1 cellular context compared by ENCODE assay signal in the genomic region with DNA sequence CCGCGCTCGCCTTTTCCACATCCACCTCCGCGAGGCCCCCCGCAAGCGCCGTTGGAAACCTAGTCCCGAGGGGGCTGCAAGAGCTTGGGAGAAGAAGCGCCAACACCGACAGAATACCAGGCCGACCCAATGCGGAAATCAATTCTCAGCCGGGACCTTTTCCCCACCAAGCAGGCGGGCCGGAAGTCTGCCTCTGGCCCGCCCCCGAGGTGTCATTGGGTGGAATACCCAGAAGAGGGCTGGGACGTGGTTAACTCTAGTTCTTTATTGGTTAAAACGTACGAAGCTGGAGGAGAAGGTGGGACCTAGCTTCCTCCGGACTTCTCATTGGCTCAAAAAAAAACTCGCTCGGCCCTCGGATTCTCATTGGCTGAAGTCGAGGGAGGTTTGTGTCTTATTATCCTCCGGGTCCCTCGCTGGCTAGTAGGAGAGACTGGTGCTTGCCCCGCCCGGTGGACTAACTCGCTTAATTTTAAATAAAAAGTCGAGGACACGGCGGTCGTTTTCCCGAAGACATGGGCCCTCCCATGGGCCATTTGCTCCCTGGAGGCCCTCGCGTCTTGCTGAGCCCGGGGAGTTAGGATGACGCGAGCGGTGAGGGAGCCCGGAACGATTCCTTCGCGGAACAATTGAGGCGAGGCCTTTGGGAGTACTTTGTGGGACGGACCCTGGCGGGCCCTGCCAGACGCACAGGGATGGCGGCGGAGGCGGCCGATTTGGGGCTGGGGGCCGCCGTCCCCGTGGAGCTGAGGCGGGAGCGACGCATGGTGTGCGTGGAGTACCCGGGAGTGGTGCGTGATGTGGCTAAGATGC.
TF ChIP-seq lines count a peak whose summit lies in the region.

A gene with protein sequence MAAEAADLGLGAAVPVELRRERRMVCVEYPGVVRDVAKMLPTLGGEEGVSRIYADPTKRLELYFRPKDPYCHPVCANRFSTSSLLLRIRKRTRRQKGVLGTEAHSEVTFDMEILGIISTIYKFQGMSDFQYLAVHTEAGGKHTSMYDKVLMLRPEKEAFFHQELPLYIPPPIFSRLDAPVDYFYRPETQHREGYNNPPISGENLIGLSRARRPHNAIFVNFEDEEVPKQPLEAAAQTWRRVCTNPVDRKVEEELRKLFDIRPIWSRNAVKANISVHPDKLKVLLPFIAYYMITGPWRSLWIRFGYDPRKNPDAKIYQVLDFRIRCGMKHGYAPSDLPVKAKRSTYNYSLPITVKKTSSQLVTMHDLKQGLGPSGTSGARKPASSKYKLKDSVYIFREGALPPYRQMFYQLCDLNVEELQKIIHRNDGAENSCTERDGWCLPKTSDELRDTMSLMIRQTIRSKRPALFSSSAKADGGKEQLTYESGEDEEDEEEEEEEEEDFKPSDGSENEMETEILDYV (plus strand): TSS at position 681 of the 813 bp plus-strand sequence. CDS start 15 bp downstream, at position 696.

TF ChIP-seq in K562, 482 proteins besides CTCF, POLR2A, EP300 and RAD21 (continued from another document and continues in another):
- TF ChIP-seq BCOR (IDR thresholded peaks at IDR 0.05): peak; percentile 38; the same call in 1 of the 2 replicates
- TF ChIP-seq, protein P1, sequence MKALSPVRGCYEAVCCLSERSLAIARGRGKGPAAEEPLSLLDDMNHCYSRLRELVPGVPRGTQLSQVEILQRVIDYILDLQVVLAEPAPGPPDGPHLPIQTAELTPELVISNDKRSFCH (CRISPR knock-in tag; IDR thresholded peaks at IDR 0.05): no peak
- TF ChIP-seq, protein P1 (tag; IDR thresholded peaks at IDR 0.05): peak; percentile 84
- TF ChIP-seq, protein P2, sequence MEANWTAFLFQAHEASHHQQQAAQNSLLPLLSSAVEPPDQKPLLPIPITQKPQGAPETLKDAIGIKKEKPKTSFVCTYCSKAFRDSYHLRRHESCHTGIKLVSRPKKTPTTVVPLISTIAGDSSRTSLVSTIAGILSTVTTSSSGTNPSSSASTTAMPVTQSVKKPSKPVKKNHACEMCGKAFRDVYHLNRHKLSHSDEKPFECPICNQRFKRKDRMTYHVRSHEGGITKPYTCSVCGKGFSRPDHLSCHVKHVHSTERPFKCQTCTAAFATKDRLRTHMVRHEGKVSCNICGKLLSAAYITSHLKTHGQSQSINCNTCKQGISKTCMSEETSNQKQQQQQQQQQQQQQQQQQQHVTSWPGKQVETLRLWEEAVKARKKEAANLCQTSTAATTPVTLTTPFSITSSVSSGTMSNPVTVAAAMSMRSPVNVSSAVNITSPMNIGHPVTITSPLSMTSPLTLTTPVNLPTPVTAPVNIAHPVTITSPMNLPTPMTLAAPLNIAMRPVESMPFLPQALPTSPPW (CRISPR knock-in tag; IDR thresholded peaks at IDR 0.05): peak; percentile 77
- TF ChIP-seq, protein P3, sequence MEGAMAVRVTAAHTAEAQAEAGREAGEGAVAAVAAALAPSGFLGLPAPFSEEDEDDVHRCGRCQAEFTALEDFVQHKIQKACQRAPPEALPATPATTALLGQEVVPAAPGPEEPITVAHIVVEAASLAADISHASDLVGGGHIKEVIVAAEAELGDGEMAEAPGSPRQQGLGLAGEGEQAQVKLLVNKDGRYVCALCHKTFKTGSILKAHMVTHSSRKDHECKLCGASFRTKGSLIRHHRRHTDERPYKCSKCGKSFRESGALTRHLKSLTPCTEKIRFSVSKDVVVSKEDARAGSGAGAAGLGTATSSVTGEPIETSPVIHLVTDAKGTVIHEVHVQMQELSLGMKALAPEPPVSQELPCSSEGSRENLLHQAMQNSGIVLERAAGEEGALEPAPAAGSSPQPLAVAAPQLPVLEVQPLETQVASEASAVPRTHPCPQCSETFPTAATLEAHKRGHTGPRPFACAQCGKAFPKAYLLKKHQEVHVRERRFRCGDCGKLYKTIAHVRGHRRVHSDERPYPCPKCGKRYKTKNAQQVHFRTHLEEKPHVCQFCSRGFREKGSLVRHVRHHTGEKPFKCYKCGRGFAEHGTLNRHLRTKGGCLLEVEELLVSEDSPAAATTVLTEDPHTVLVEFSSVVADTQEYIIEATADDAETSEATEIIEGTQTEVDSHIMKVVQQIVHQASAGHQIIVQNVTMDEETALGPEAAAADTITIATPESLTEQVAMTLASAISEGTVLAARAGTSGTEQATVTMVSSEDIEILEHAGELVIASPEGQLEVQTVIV (CRISPR knock-in tag; IDR thresholded peaks at IDR 0.05; ENCODE audit: borderline replicate concordance): no peak
- TF ChIP-seq ZKSCAN8 (CRISPR knock-in tag; IDR thresholded peaks at IDR 0.05): peak; percentile 56
- TF ChIP-seq ETV1 (tag; conservative IDR thresholded peaks at IDR 0.05; ENCODE audit: low read depth): peak; percentile 67
- TF ChIP-seq GATAD2B (IDR thresholded peaks at IDR 0.05; ENCODE audit: borderline replicate concordance): no peak
- no peak for TF ChIP-seq CEBPG (CRISPR knock-in tag; IDR thresholded peaks at IDR 0.05)
- TF ChIP-seq CEBPG (tag; conservative IDR thresholded peaks at IDR 0.05 in 1 of 2, IDR thresholded peaks at IDR 0.05 in 1 of 2): no peak
- TF ChIP-seq MYNN (IDR thresholded peaks at IDR 0.05): peak; percentile 64; the same call in 1 of the 2 replicates
- TF ChIP-seq MYNN (CRISPR knock-in tag; IDR thresholded peaks at IDR 0.05): no peak
- TF ChIP-seq, protein P4, sequence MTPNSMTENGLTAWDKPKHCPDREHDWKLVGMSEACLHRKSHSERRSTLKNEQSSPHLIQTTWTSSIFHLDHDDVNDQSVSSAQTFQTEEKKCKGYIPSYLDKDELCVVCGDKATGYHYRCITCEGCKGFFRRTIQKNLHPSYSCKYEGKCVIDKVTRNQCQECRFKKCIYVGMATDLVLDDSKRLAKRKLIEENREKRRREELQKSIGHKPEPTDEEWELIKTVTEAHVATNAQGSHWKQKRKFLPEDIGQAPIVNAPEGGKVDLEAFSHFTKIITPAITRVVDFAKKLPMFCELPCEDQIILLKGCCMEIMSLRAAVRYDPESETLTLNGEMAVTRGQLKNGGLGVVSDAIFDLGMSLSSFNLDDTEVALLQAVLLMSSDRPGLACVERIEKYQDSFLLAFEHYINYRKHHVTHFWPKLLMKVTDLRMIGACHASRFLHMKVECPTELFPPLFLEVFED (CRISPR knock-in tag; conservative IDR thresholded peaks at IDR 0.05): no peak
- no peak for TF ChIP-seq SRSF7 (optimal IDR thresholded peaks at IDR 0.05; ENCODE audit: low read depth, low read length)
- no peak for TF ChIP-seq ZNF407 (IDR thresholded peaks at IDR 0.05; ENCODE audit: low read depth)
- peak; percentile 76 for TF ChIP-seq L3MBTL2 (IDR thresholded peaks at IDR 0.05)
- peak; percentile 86; the same call in 1 of the 2 replicates for TF ChIP-seq GATAD2A (IDR thresholded peaks at IDR 0.05)
- 0 out of 4 replicates have a peak, but pooled peaks of 1 of the 2 experiments have one; percentile 2 for TF ChIP-seq SRF (CRISPR knock-in tag; IDR thresholded peaks at IDR 0.05)
- no peak for TF ChIP-seq ATF4 (CRISPR knock-in tag; IDR thresholded peaks at IDR 0.05)
- no peak for TF ChIP-seq PCBP1 (IDR thresholded peaks at IDR 0.05; ENCODE audit: low read depth, low read length, poor library complexity, severe bottlenecking)
- TF ChIP-seq TFE3 (CRISPR knock-in tag; IDR thresholded peaks at IDR 0.05): no peak
- no peak for TF ChIP-seq ZNF324 (CRISPR knock-in tag; IDR thresholded peaks at IDR 0.05)
- TF ChIP-seq ZNF3 (CRISPR knock-in tag; IDR thresholded peaks at IDR 0.05): no peak
- no peak for TF ChIP-seq SIRT6 (IDR thresholded peaks at IDR 0.05; ENCODE audit: low read depth, low read length)
- no peak for TF ChIP-seq SRSF3 (IDR thresholded peaks at IDR 0.05; ENCODE audit: insufficient read depth, low read length)
- TF ChIP-seq POLR2H (tag; IDR thresholded peaks at IDR 0.05; ENCODE audit: low read depth): peak; percentile 74
- no peak for TF ChIP-seq HDAC8 (tag; IDR thresholded peaks at IDR 0.05)
